In genomic region chr11:94400839-94401772, GRCh38 we compare ENCODE assay signal across 1 cellular context.
A peak's percentile ranks its signal among the peaks of the same experiment; 100 is the strongest.
TF ChIP-seq lines count a peak whose summit lies in the region.

GPR83 (minus strand) TSS chr11:94401419; CDS start chr11:94401247, 172 bp downstream.

TF ChIP-seq in GM23338, 12 proteins besides CTCF, POLR2A, EP300 and RAD21 (continued from another document):
- no peak for TF ChIP-seq REST (IDR thresholded peaks at IDR 0.05; ENCODE audit: unreplicated experiment)
- no peak for TF ChIP-seq NANOG (IDR thresholded peaks at IDR 0.05; ENCODE audit: borderline replicate concordance)
- TF ChIP-seq CREB1 (CRISPR knock-in tag; IDR thresholded peaks at IDR 0.05; ENCODE audit: low read depth): peak; percentile 65
- peak; percentile 47 for TF ChIP-seq EZH2 (IDR thresholded peaks at IDR 0.05; ENCODE audit: low read depth, unreplicated experiment)
- no peak for TF ChIP-seq JUNB (IDR thresholded peaks at IDR 0.05; ENCODE audit: unreplicated experiment)
- no peak for TF ChIP-seq STAT1 (IDR thresholded peaks at IDR 0.05; ENCODE audit: unreplicated experiment)
- no peak for TF ChIP-seq ZNF462 (CRISPR knock-in tag; IDR thresholded peaks at IDR 0.05)
- TF ChIP-seq POLR2AphosphoS5 (IDR thresholded peaks at IDR 0.05; ENCODE audit: low read depth): no peak
- no peak for TF ChIP-seq ZNF331 (CRISPR knock-in tag; IDR thresholded peaks at IDR 0.05; ENCODE audit: low read depth)
